In the genomic region with DNA sequence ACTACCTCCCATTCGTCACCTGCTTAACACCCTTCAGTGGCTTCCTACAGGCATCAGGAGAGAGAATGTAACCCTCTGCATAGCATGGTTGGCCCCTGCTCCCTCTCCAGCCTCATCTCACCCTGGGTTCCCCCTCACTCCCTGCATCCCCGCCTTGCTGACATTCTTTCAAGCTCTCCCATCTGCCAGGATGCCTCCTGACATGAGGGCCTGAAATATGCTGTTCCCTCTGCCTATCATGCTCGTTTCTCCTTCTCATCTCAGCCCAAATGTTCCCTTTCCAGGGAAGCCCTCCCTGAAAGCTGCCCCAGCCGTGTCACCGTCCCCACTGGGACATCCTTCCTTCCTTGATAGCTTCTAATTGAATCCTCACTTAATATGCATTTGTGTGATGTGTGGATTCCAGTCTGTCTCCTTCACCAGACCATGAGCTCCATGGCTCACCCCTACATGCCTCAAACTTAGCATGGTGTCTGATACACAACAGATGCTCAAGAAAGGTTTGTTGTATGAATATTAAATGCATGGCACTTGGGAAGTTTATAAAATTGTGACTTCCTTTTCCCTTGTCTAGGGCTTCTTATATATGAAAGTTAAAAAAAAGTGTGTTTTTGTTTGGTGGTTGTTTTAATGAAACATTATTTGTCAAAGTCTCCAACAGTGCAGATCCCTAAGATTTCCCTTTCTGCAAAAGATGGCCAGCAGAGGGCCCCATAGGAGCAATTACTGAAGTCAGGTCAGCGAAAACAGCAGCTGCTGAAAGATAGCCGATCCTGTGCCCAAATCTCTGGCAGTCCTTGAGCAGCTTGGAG, we compare ENCODE assay signal across 8 cellular contexts. TPM values are rescaled to one million over a fixed set of nuclear protein-coding genes. Genes with fewer than 3 reads are reported as not detected.
DNase-seq lines count a peak whose midpoint lies in the region; ATAC-seq and TF ChIP-seq lines count a peak whose summit lies in the region.

No MANE protein-coding gene starts in this region.

- DNase-seq in GM12865 (ENCODE audit: low read depth) = peak; percentile 74
- DNase-seq in RWPE2 (ENCODE audit: low spot score) = peak; percentile 70
- DNase-seq in activated T-helper 2 cell treated with anti-CD3 and anti-CD28 coated beads, Interferon-gamma antibody, Interleukin-2, Interleukin-4, amounts not matched to agents 10 μg/mL and 5 μg/mL and 100 μg/mL, durations not matched to agents 14 hours and 24 hours and 36 hours (ENCODE audit: low spot score) = peak; percentile 54
- DNase-seq in foreskin keratinocyte = peak in 1 of 2 donors; percentile 43
- DNase-seq in osteocyte (ENCODE audit: extremely low spot score, unreplicated experiment) = peak; percentile 86
- peak; percentile 71 to 77 for DNase-seq in thyroid gland

- peaks cover 3% of the 10 kb centered on the region for H3K4me1 Mint-ChIP-seq in activated T-helper 2 cell treated with anti-CD3 and anti-CD28 coated beads, Interferon-gamma antibody, Interleukin-2, Interleukin-4, amounts not matched to agents 10 μg/mL and 5 μg/mL and 100 μg/mL, durations not matched to agents 14 hours and 24 hours and 36 hours (ENCODE audit: low read depth)
- H3K4me1 Mint-ChIP-seq in osteocyte (ENCODE audit: unreplicated experiment) = peaks cover 31% of the 10 kb centered on the region

- no peak overlapping the region for H3K27ac Mint-ChIP-seq in activated T-helper 2 cell treated with anti-CD3 and anti-CD28 coated beads, Interferon-gamma antibody, Interleukin-2, Interleukin-4, amounts not matched to agents 10 μg/mL and 5 μg/mL and 100 μg/mL, durations not matched to agents 14 hours and 24 hours and 36 hours
- no peak overlapping the region for H3K27ac Mint-ChIP-seq in osteocyte (ENCODE audit: unreplicated experiment)

- no peaks in the 10 kb centered on the region for H3K4me1 ChIP-seq in RWPE2 (ENCODE audit: insufficient read depth, poor library complexity, severe bottlenecking)
- H3K4me1 ChIP-seq in foreskin keratinocyte = peaks cover 5% of the 10 kb centered on the region
- no peaks in the 10 kb centered on the region for H3K4me1 ChIP-seq in thyroid gland

- no peaks in the 10 kb centered on the region for H3K27me3 Mint-ChIP-seq in activated T-helper 2 cell treated with anti-CD3 and anti-CD28 coated beads, Interferon-gamma antibody, Interleukin-2, Interleukin-4, amounts not matched to agents 10 μg/mL and 5 μg/mL and 100 μg/mL, durations not matched to agents 14 hours and 24 hours and 36 hours (ENCODE audit: low read depth)
- H3K27me3 Mint-ChIP-seq in osteocyte (ENCODE audit: unreplicated experiment) = peaks cover 35% of the 10 kb centered on the region

- no peak for TF ChIP-seq EP300 in Ishikawa (IDR thresholded peaks at IDR 0.05; ENCODE audit: borderline replicate concordance)

- 59 to 60% methylated on average over 7 of the region's 7 CpGs for WGBS in thyroid gland, 2 donors

- no peaks in the 10 kb centered on the region for H3K9me3 ChIP-seq in RWPE2 (ENCODE audit: severe bottlenecking)
- no peaks in the 10 kb centered on the region for H3K9me3 ChIP-seq in thyroid gland

- no peaks in the 10 kb centered on the region for H3K36me3 Mint-ChIP-seq in activated T-helper 2 cell treated with anti-CD3 and anti-CD28 coated beads, Interferon-gamma antibody, Interleukin-2, Interleukin-4, amounts not matched to agents 10 μg/mL and 5 μg/mL and 100 μg/mL, durations not matched to agents 14 hours and 24 hours and 36 hours (ENCODE audit: low read depth)
- no peaks in the 10 kb centered on the region for H3K36me3 Mint-ChIP-seq in osteocyte (ENCODE audit: unreplicated experiment)

- H3K27ac ChIP-seq in RWPE2 (ENCODE audit: poor library complexity, severe bottlenecking) (no peak overlapping the region), foreskin keratinocyte (no peak overlapping the region), thyroid gland (no peak overlapping the region)

- peak; percentile 81 for TF ChIP-seq RAD21 in Ishikawa (IDR thresholded peaks at IDR 0.05; ENCODE audit: low read depth)

- no peaks in the 10 kb centered on the region for H3K9me3 Mint-ChIP-seq in activated T-helper 2 cell treated with anti-CD3 and anti-CD28 coated beads, Interferon-gamma antibody, Interleukin-2, Interleukin-4, amounts not matched to agents 10 μg/mL and 5 μg/mL and 100 μg/mL, durations not matched to agents 14 hours and 24 hours and 36 hours
- no peaks in the 10 kb centered on the region for H3K9me3 Mint-ChIP-seq in osteocyte (ENCODE audit: unreplicated experiment)

- H3K36me3 ChIP-seq in RWPE2 (ENCODE audit: low read depth) (no peaks in the 10 kb centered on the region), thyroid gland (no peaks in the 10 kb centered on the region)

- H3K4me3 Mint-ChIP-seq in activated T-helper 2 cell treated with anti-CD3 and anti-CD28 coated beads, Interferon-gamma antibody, Interleukin-2, Interleukin-4, amounts not matched to agents 10 μg/mL and 5 μg/mL and 100 μg/mL, durations not matched to agents 14 hours and 24 hours and 36 hours (ENCODE audit: low read depth) = no peak overlapping the region
- no peak overlapping the region for H3K4me3 Mint-ChIP-seq in osteocyte (ENCODE audit: unreplicated experiment)

- no peak for TF ChIP-seq POLR2A in thyroid gland (IDR thresholded peaks at IDR 0.05)

- no peak overlapping the region for H3K4me3 ChIP-seq in GM12865 (ENCODE audit: low read depth, low read length)
- H3K4me3 ChIP-seq in RWPE2 (ENCODE audit: severe bottlenecking) = no peak overlapping the region
- H3K4me3 ChIP-seq in thyroid gland (replicated peaks in 1 of 3) = no peak overlapping the region

- intact Hi-C loops in activated T-helper 2 cell treated with anti-CD3 and anti-CD28 coated beads, Interferon-gamma antibody, Interleukin-2, Interleukin-4, amounts not matched to agents 10 μg/mL and 5 μg/mL and 100 μg/mL, durations not matched to agents 14 hours and 24 hours and 36 hours (cut with micrococcal nuclease) = loop anchor here (1.0 to 2.0 kb wide), 3 partner anchors 41 to 195 kb away; no protein-coding TSS in a partner anchor
- intact Hi-C loops in thyroid gland (cut with DNase I) = loop anchor here (5.0 kb wide), 1 partner anchor 197 kb away; no protein-coding TSS in a partner anchor

- peak; percentile 70 for TF ChIP-seq CTCF in GM12865 (IDR thresholded peaks at IDR 0.05; ENCODE audit: insufficient read depth, low read depth, low read length, missing control alignments)
- peak; percentile 98 for TF ChIP-seq CTCF in RWPE2 (IDR thresholded peaks at IDR 0.05; ENCODE audit: poor library complexity, severe bottlenecking)
- peak; percentile 85 for TF ChIP-seq CTCF in foreskin keratinocyte (conservative IDR thresholded peaks at IDR 0.05)
- TF ChIP-seq CTCF in osteocyte (IDR thresholded peaks at IDR 0.05) = peak; percentile 85
- peak; percentile 24 to 80 (median 68) for TF ChIP-seq CTCF in thyroid gland (IDR thresholded peaks at IDR 0.05)

- no peaks in the 10 kb centered on the region for H3K27me3 ChIP-seq in RWPE2 (ENCODE audit: insufficient read depth, poor library complexity, severe bottlenecking)
- no peaks in the 10 kb centered on the region for H3K27me3 ChIP-seq in foreskin keratinocyte
- H3K27me3 ChIP-seq in thyroid gland = no peaks in the 10 kb centered on the region

- peak; percentile 75 for ATAC-seq in RWPE2 (ENCODE audit: low read depth)
- peak; percentile 79 for ATAC-seq in foreskin keratinocyte
- ATAC-seq in GM18519 (IDR thresholded peaks at IDR 0.05; ENCODE audit: low FRiP score, unreplicated experiment) = no peak

TF ChIP-seq in Ishikawa, 13 proteins besides CTCF, POLR2A, EP300 and RAD21:
- TF ChIP-seq, protein P1, sequence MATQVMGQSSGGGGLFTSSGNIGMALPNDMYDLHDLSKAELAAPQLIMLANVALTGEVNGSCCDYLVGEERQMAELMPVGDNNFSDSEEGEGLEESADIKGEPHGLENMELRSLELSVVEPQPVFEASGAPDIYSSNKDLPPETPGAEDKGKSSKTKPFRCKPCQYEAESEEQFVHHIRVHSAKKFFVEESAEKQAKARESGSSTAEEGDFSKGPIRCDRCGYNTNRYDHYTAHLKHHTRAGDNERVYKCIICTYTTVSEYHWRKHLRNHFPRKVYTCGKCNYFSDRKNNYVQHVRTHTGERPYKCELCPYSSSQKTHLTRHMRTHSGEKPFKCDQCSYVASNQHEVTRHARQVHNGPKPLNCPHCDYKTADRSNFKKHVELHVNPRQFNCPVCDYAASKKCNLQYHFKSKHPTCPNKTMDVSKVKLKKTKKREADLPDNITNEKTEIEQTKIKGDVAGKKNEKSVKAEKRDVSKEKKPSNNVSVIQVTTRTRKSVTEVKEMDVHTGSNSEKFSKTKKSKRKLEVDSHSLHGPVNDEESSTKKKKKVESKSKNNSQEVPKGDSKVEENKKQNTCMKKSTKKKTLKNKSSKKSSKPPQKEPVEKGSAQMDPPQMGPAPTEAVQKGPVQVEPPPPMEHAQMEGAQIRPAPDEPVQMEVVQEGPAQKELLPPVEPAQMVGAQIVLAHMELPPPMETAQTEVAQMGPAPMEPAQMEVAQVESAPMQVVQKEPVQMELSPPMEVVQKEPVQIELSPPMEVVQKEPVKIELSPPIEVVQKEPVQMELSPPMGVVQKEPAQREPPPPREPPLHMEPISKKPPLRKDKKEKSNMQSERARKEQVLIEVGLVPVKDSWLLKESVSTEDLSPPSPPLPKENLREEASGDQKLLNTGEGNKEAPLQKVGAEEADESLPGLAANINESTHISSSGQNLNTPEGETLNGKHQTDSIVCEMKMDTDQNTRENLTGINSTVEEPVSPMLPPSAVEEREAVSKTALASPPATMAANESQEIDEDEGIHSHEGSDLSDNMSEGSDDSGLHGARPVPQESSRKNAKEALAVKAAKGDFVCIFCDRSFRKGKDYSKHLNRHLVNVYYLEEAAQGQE (IDR thresholded peaks at IDR 0.05; ENCODE audit: low read depth) = no peak
- TF ChIP-seq CEBPB (IDR thresholded peaks at IDR 0.05) (no peak), TEAD4 (IDR thresholded peaks at IDR 0.05) (no peak), TCF12 (IDR thresholded peaks at IDR 0.05; ENCODE audit: low read depth) (no peak), ZBTB7A (IDR thresholded peaks at IDR 0.05; ENCODE audit: low read depth) (no peak), FOXM1 (IDR thresholded peaks at IDR 0.05; ENCODE audit: borderline replicate concordance, low read depth) (no peak)
- TF ChIP-seq, protein P2, sequence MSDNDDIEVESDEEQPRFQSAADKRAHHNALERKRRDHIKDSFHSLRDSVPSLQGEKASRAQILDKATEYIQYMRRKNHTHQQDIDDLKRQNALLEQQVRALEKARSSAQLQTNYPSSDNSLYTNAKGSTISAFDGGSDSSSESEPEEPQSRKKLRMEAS (IDR thresholded peaks at IDR 0.05) = no peak

RNA-seq across cellular contexts. Expression of a gene that starts 7.3 kb away (rescaled TPM):
- total RNA-seq in activated T-helper 2 cell treated with anti-CD3 and anti-CD28 coated beads, Interferon-gamma antibody, Interleukin-2, Interleukin-4, amounts not matched to agents 10 μg/mL and 5 μg/mL and 100 μg/mL, durations not matched to agents 14 hours and 24 hours and 36 hours = not detected in 2 replicates
- total RNA-seq in foreskin keratinocyte (not detected in 2 replicates), osteocyte (not detected in 2 replicates), thyroid gland (not detected)
- not detected in 2 replicates for polyA plus RNA-seq in foreskin keratinocyte
